In the genomic region with DNA sequence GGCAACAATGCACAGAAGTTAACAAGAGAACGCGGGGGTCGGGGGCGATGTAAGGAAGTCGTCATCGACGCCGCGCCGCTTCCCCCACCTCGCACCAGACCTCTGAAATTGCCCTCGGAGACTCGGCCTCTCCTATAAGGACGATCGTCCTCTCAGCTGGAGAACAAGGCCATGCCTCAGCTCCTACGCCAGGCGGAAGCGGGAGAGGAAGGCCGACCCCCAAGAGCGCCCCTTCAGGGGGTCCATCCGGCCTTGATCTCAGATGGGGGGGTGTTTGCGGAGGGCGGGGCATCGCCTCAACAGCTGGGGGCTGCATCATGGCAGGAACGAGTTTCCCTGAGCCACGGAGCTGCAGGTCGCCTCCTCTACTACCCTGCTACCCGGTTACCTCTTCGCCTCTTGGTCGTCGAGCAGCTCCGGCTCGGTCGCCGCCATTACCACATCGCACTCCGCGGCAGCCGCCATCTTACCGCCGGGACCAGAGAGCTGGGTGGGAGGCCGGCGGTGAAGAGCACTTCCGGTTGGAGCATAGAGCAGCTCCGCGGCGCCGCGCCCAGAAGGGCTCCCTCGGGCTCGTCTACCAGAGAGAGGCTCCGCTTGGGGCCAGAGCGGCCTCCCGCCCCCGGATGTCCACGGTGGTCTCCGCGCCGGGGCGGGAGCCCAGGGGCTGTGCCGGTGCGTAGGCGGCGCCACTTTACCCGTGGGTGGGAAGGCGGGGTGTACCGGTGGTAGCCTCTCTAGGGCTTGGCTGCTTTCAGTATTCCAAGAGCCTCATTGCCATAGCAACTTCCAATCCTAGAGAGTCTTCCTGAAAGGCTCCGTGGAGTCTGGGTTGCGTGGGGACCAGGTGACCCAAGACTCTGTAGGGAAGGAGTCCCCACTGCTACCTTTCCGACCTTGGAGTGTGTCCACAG, we compare ENCODE assay signal across 8 cellular contexts. TPM values are rescaled to one million over a fixed set of nuclear protein-coding genes. Genes with fewer than 3 reads are reported as not detected.
A peak's percentile ranks its signal among the peaks of the same experiment; 100 is the strongest.
DNase-seq lines count a peak whose midpoint lies in the region; ATAC-seq, FAIRE-seq and TF ChIP-seq lines count a peak whose summit lies in the region.

A gene with protein sequence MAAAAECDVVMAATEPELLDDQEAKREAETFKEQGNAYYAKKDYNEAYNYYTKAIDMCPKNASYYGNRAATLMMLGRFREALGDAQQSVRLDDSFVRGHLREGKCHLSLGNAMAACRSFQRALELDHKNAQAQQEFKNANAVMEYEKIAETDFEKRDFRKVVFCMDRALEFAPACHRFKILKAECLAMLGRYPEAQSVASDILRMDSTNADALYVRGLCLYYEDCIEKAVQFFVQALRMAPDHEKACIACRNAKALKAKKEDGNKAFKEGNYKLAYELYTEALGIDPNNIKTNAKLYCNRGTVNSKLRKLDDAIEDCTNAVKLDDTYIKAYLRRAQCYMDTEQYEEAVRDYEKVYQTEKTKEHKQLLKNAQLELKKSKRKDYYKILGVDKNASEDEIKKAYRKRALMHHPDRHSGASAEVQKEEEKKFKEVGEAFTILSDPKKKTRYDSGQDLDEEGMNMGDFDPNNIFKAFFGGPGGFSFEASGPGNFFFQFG (minus strand): TSS at position 488 of the 914 bp plus-strand sequence. CDS start 23 bp downstream, at position 465.

- FAIRE-seq in GM12892 (lab: Jason Lieb, UNC) = peak; percentile 70

- H3K27me3 Mint-ChIP-seq in T-helper 1 cell treated with Interleukin-12 subunit alpha and Interleukin-12 subunit beta and Interleukin-4 antibody, amounts not matched to agents 30 μg/mL and 1 μg/mL, for 36 hours (ENCODE audit: low read depth) = no peaks in the 10 kb centered on the region

- H3K4me3 ChIP-seq in psoas muscle = peak within 1 kb of the TSS; percentile 95
- H3K4me3 ChIP-seq in urinary bladder (ENCODE audit: low read depth, low read length) = peak within 1 kb of the TSS; percentile 87

- intact Hi-C loops in left ventricle myocardium superior (cut with micrococcal nuclease) (no loop called here), psoas muscle (cut with DNase I) (loop anchor here (2.0 to 5.0 kb wide), 2 partner anchors 50 kb away; a partner anchor contains a TSS)

- peak within 1 kb of the TSS; percentile 99 for H3K27ac Mint-ChIP-seq in T-helper 1 cell treated with Interleukin-12 subunit alpha and Interleukin-12 subunit beta and Interleukin-4 antibody, amounts not matched to agents 30 μg/mL and 1 μg/mL, for 36 hours

- TF ChIP-seq POLR2A in GM12892 (IDR thresholded peaks at IDR 0.05; ENCODE audit: low read depth, low read length) = peak; percentile 95

- TF ChIP-seq CTCF in psoas muscle (IDR thresholded peaks at IDR 0.05) = no peak

- peaks cover 15% of the 10 kb centered on the region for H3K36me3 Mint-ChIP-seq in T-helper 1 cell treated with Interleukin-12 subunit alpha and Interleukin-12 subunit beta and Interleukin-4 antibody, amounts not matched to agents 30 μg/mL and 1 μg/mL, for 36 hours (ENCODE audit: low read depth)

- peaks cover 4% of the 10 kb centered on the region for H3K9me3 Mint-ChIP-seq in T-helper 1 cell treated with Interleukin-12 subunit alpha and Interleukin-12 subunit beta and Interleukin-4 antibody, amounts not matched to agents 30 μg/mL and 1 μg/mL, for 36 hours

- peaks cover 50% of the 10 kb centered on the region for H3K4me1 Mint-ChIP-seq in T-helper 1 cell treated with Interleukin-12 subunit alpha and Interleukin-12 subunit beta and Interleukin-4 antibody, amounts not matched to agents 30 μg/mL and 1 μg/mL, for 36 hours (ENCODE audit: low read depth)

- H3K4me1 ChIP-seq in psoas muscle (peaks cover 52% of the 10 kb centered on the region), urinary bladder (ENCODE audit: insufficient read depth) (no peaks in the 10 kb centered on the region)

- peaks cover 5 to 9% of the 10 kb centered on the region in 2 donors for H3K36me3 ChIP-seq in psoas muscle (ENCODE audit: insufficient read depth in 1 of 2, low read depth in 1 of 2)
- H3K36me3 ChIP-seq in urinary bladder (ENCODE audit: insufficient read depth) = no peaks in the 10 kb centered on the region

- WGBS in psoas muscle, 3 donors = 0 to 1% (median 0%) methylated on average over 61 to 70 of the region's 70 CpGs
- WGBS in urinary bladder = under 1% methylated on average over 70 of the region's 70 CpGs

- DNase-seq in GM12892 (ENCODE audit: insufficient read length) (peak; percentile 95), NCI-H146 treated with DMSO at 0.1 percent for 48 hours (lab: John Stamatoyannopoulos, UW; ENCODE audit: unreplicated experiment) (peak; percentile 84), amniotic stem cell (lab: John Stamatoyannopoulos, UW) (peak; percentile 87), left ventricle myocardium superior (peak; percentile 96), psoas muscle (peak; percentile 92 to 97)

- no peaks in the 10 kb centered on the region for H3K27me3 ChIP-seq in psoas muscle (ENCODE audit: insufficient read depth in 3 of 3, low read length in 2 of 3)

- peak within 1 kb of the TSS; percentile 93 for H3K4me3 Mint-ChIP-seq in T-helper 1 cell treated with Interleukin-12 subunit alpha and Interleukin-12 subunit beta and Interleukin-4 antibody, amounts not matched to agents 30 μg/mL and 1 μg/mL, for 36 hours

- peak within 1 kb of the TSS; percentile 95 for H3K27ac ChIP-seq in psoas muscle
- peak within 1 kb of the TSS; percentile 88 for H3K27ac ChIP-seq in urinary bladder (ENCODE audit: low read depth)

- H3K9me3 ChIP-seq in psoas muscle = no peaks in the 10 kb centered on the region

- ATAC-seq in HG02852 (IDR thresholded peaks at IDR 0.05; ENCODE audit: unreplicated experiment) (peak; percentile 74), left ventricle myocardium superior (peak; percentile 95), psoas muscle (peak; percentile 93 to 94 (median 93))

RNA-seq across cellular contexts. Expression of the gene that starts here (rescaled TPM):
- polyA plus RNA-seq in GM12892 (2012; ENCODE audit: missing spikeins) = 96.1 TPM
- total RNA-seq in left ventricle myocardium superior (76.6 TPM), psoas muscle (100 to 1,000 TPM in 1 of 4 donors, 10 to 100 TPM in 3; 66.3 to 102 (median 76.9) TPM), urinary bladder (69.9 TPM)
- polyA plus RNA-seq in psoas muscle (100 to 1,000 TPM in 1 of 3 donors, 10 to 100 TPM in 2; 85.4 to 142 (median 93.3) TPM), urinary bladder (55.2 TPM)

Comparison
In these comparisons a context has a peak if more than half of its experiments do, and no peak if none do; other contexts are left out.
1. Peak in every context shown above with its lines: DNase-seq, ATAC-seq, H3K4me3 ChIP-seq and H3K27ac ChIP-seq.